Comparison of ENCODE assay signal across 19 cellular contexts in genomic region chr1:112506731-112507130, GRCh38. TPM values are rescaled to one million over a fixed set of nuclear protein-coding genes. Genes with fewer than 3 reads are reported as not detected.
A peak's percentile ranks its signal among the peaks of the same experiment; 100 is the strongest.
DNase-seq lines count a peak whose midpoint lies in the region; ATAC-seq and TF ChIP-seq lines count a peak whose summit lies in the region.
"Had no signal": no experiment of that assay in that cellular context is flagged by ENCODE, and none has a peak within 500 bp of the region (broad histone marks: within the 10 kb centered on the region; RNA-seq: fewer than 3 reads in every experiment).

No MANE protein-coding gene starts in this region.

- TF ChIP-seq CTCF in neural progenitor cell (IDR thresholded peaks at IDR 0.05), result no peak
- no peak for TF ChIP-seq CTCF in ascending aorta (IDR thresholded peaks at IDR 0.05)

- H3K27me3 Mint-ChIP-seq in CD4-positive, CD25-positive, alpha-beta regulatory T cell, result peaks cover 81% of the 10 kb centered on the region
- H3K27me3 Mint-ChIP-seq in T-cell, result peaks cover 35 to 36% of the 10 kb centered on the region in 2 donors
- H3K27me3 Mint-ChIP-seq in neural progenitor cell (ENCODE audit: insufficient read depth, low read depth), result peaks cover 20% of the 10 kb centered on the region

- H3K27ac Mint-ChIP-seq in CD4-positive, CD25-positive, alpha-beta regulatory T cell, result peak overlapping the region in 1 of 3 donors; percentile 87
- H3K27ac Mint-ChIP-seq in T-cell, result no peak overlapping the region
- H3K27ac Mint-ChIP-seq in neural progenitor cell, result peak overlapping the region; percentile 47

- no peaks in the 10 kb centered on the region for H3K36me3 Mint-ChIP-seq in CD4-positive, CD25-positive, alpha-beta regulatory T cell
- H3K36me3 Mint-ChIP-seq in T-cell, result no peaks in the 10 kb centered on the region
- no peaks in the 10 kb centered on the region for H3K36me3 Mint-ChIP-seq in neural progenitor cell
- H3K36me3 Mint-ChIP-seq: CD4-positive, alpha-beta memory T cell; IgD-negative memory B cell had no signal

- no peaks in the 10 kb centered on the region for H3K79me2 ChIP-seq in neural progenitor cell (ENCODE audit: low read depth)

- H4K20me1 ChIP-seq in neural progenitor cell (ENCODE audit: low read depth), result no peaks in the 10 kb centered on the region

- H3K4me2 ChIP-seq in neural progenitor cell, result no peak overlapping the region
- H3K4me2 ChIP-seq: SK-N-SH had no signal

- peaks cover 20% of the 10 kb centered on the region for H3K27me3 ChIP-seq in CD4-positive, CD25-positive, alpha-beta regulatory T cell (ENCODE audit: control insufficient read depth, insufficient read depth, low read length)
- peaks cover 93% of the 10 kb centered on the region for H3K27me3 ChIP-seq in iPS-15b (ENCODE audit: control insufficient read depth, insufficient read depth, low read length)
- H3K27me3 ChIP-seq in neural progenitor cell, result peaks cover 100% of the 10 kb centered on the region
- H3K27me3 ChIP-seq in ascending aorta, result no peaks in the 10 kb centered on the region
- H3K27me3 ChIP-seq: MG63 had no signal

- DNase-seq in CD4-positive, CD25-positive, alpha-beta regulatory T cell, result no peak
- DNase-seq in T-cell (no peak), neural progenitor cell (ENCODE audit: low spot score) (no peak), NCI-H2171 (lab: John Stamatoyannopoulos, UW) (no peak), ascending aorta (ENCODE audit: low spot score in 2 of 2) (no peak)
- DNase-seq: CD4-positive, alpha-beta memory T cell; DND-41; MG63; NCI-H1048; NCI-H1417 treated with DMSO at 0.1 percent for 48 hours; NCI-H187; NCI-H510A; NCI-H748 treated with DMSO at 0.1 percent for 48 hours; SIG-M5; SK-N-SH had no signal

- H3K36me3 ChIP-seq in CD4-positive, CD25-positive, alpha-beta regulatory T cell (ENCODE audit: control insufficient read depth, insufficient read depth, low read length), result no peaks in the 10 kb centered on the region
- H3K36me3 ChIP-seq in iPS-15b (ENCODE audit: control insufficient read depth, insufficient read depth, low read length), result no peaks in the 10 kb centered on the region
- no peaks in the 10 kb centered on the region for H3K36me3 ChIP-seq in neural progenitor cell
- no peaks in the 10 kb centered on the region for H3K36me3 ChIP-seq in ascending aorta
- H3K36me3 ChIP-seq: MG63 had no signal

- H3K4me1 ChIP-seq in CD4-positive, CD25-positive, alpha-beta regulatory T cell (ENCODE audit: control insufficient read depth, insufficient read depth, low read length, poor library complexity, severe bottlenecking), result peaks cover 29% of the 10 kb centered on the region
- peaks cover 13% of the 10 kb centered on the region for H3K4me1 ChIP-seq in iPS-15b (ENCODE audit: control insufficient read depth, insufficient read depth, low read length)
- peaks cover 38% of the 10 kb centered on the region for H3K4me1 ChIP-seq in neural progenitor cell
- peaks cover 4 to 11% of the 10 kb centered on the region in 2 donors for H3K4me1 ChIP-seq in ascending aorta

- H2AFZ ChIP-seq in neural progenitor cell (replicated peaks), result no peak overlapping the region

- no peak overlapping the region for H3K27ac ChIP-seq in CD4-positive, CD25-positive, alpha-beta regulatory T cell (ENCODE audit: insufficient read depth, low read length, poor library complexity, severe bottlenecking)
- H3K27ac ChIP-seq in neural progenitor cell (no peak overlapping the region), ascending aorta (no peak overlapping the region)

- H3K4me1 Mint-ChIP-seq in CD4-positive, CD25-positive, alpha-beta regulatory T cell, result peaks cover 0 to 30% (median 3%) of the 10 kb centered on the region in 4 donors
- H3K4me1 Mint-ChIP-seq in T-cell (peaks cover 0 to 21% (median 12%) of the 10 kb centered on the region in 3 donors), neural progenitor cell (peaks cover 63% of the 10 kb centered on the region)

- H3K4me3 ChIP-seq in CD4-positive, CD25-positive, alpha-beta regulatory T cell (ENCODE audit: low read depth, low read length), result no peak overlapping the region
- H3K4me3 ChIP-seq in iPS-15b (ENCODE audit: low read depth, low read length), result peak overlapping the region; percentile 93
- no peak overlapping the region for H3K4me3 ChIP-seq in neural progenitor cell
- H3K4me3 ChIP-seq in ascending aorta, result no peak overlapping the region
- H3K4me3 ChIP-seq: MG63 had no signal

- H3F3A ChIP-seq in neural progenitor cell (ENCODE audit: low read depth), result peaks cover 41% of the 10 kb centered on the region

- ATAC-seq in CD4-positive, CD25-positive, alpha-beta regulatory T cell (ENCODE audit: low read depth in 2 of 2), result no peak
- ATAC-seq in T-cell (replicated peaks in 1 of 4) (no peak), HG02840 (IDR thresholded peaks at IDR 0.05; ENCODE audit: low FRiP score, unreplicated experiment) (no peak), HG02678 (IDR thresholded peaks at IDR 0.05; ENCODE audit: unreplicated experiment) (no peak)

- intact Hi-C loops in ascending aorta (cut with DNase I), result loop anchor here (10.0 kb wide), 1 partner anchor 168 kb away; the partner anchor contains the start of gene MOV10

- H3K9me3 ChIP-seq in CD4-positive, CD25-positive, alpha-beta regulatory T cell (ENCODE audit: control insufficient read depth in 2 of 2, low read length in 2 of 2), result no peaks in the 10 kb centered on the region
- H3K9me3 ChIP-seq in iPS-15b (ENCODE audit: control insufficient read depth, insufficient read depth, low read length) (no peaks in the 10 kb centered on the region), neural progenitor cell (ENCODE audit: low read depth) (no peaks in the 10 kb centered on the region), ascending aorta (no peaks in the 10 kb centered on the region)
- H3K9me3 ChIP-seq: MG63, SK-N-SH had no signal

- POLR2A ChIA-PET in T-cell (lab: Charles Lee), result no interaction called here

- CTCF ChIA-PET in T-cell (lab: Charles Lee), result no interaction called here

- H3K4me3 Mint-ChIP-seq in CD4-positive, CD25-positive, alpha-beta regulatory T cell, result peak overlapping the region in 3 of 4 donors; percentile 7 to 83 (median 12)
- peak overlapping the region; percentile 57 to 80 (median 76) for H3K4me3 Mint-ChIP-seq in T-cell
- peak overlapping the region; percentile 88 for H3K4me3 Mint-ChIP-seq in neural progenitor cell

- peaks cover 0 to 5% (median 0%) of the 10 kb centered on the region in 7 donors for H3K9me3 Mint-ChIP-seq in CD4-positive, CD25-positive, alpha-beta regulatory T cell
- H3K9me3 Mint-ChIP-seq in T-cell (no peaks in the 10 kb centered on the region), neural progenitor cell (no peaks in the 10 kb centered on the region)
- H3K9me3 Mint-ChIP-seq: CD4-positive, alpha-beta memory T cell; IgD-negative memory B cell had no signal

- H3K9ac ChIP-seq in iPS-15b (ENCODE audit: low read depth, low read length) (no peak overlapping the region), neural progenitor cell (no peak overlapping the region)
- H3K9ac ChIP-seq: SK-N-SH had no signal

RNA-seq across cellular contexts. Expression of gene WNT2B, which starts 2.0 kb away (rescaled TPM):
- total RNA-seq in CD4-positive, CD25-positive, alpha-beta regulatory T cell, result 1.2 TPM
- under 1 TPM in 3 of 4 donors, not detected in 1; 0.01 to 0.38 (median 0.24) TPM for polyA plus RNA-seq in CD4-positive, CD25-positive, alpha-beta regulatory T cell
- total RNA-seq in T-cell, result under 1 TPM; 0.23 to 0.86 (median 0.47) TPM
- 1.6 and 2.9 TPM in 2 replicates for total RNA-seq in neural progenitor cell (ENCODE audit: low replicate concordance)
- total RNA-seq in ascending aorta, result 4.8 TPM

Comparison
In these comparisons a context has a peak if more than half of its experiments do, and no peak if none do; other contexts are left out.
1. H3K4me3 Mint-ChIP-seq: peak in every context shown above with its lines; median percentile 88 in neural progenitor cell; 76 in T-cell; 12 in CD4-positive, CD25-positive, alpha-beta regulatory T cell.